ENCODE assay signal across 8 cellular contexts in the genomic region with DNA sequence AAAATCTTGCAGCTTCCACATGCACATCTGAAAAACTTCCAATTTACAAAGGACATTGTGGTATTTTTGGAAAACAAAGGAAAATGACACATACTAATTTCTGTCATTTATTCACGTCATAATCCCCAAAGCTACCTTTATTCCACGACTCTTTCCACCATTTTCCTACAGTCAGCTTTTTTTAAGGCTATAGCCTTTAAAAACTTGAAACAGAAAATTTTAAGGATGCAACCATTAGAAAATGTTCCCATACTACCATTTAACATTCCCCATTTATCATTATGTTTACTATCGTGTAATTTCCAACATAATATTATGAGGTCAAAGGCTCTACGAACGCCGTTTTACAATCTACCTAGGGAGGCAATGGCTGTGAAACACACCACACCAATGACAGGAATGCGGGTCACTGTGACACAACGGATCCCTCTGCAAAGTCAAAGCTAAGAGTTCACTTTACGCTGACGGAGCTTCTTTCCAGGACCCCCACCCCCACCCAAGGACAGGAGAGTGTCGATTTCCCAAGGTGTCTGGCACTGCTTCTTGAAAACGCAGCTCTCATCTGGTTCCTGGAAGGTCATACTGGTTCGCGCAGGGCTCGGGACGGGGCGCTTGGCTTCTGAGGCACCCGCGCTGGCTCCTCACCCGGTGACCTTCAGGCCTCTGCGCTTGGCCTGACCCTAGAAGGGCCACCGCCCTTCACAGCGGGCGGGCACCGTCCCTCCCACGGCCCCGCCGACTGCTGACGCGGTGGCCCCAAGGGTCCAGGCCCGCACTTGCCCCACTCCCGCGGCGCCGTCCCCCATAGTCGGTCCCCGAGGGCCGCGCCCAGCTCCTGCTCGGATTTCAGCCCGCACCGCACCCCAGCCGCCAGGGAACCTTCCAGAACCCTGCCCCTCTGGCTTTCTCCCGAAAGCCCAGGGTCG. TPM values are rescaled to one million over a fixed set of nuclear protein-coding genes. Genes with fewer than 3 reads are reported as not detected.
DNase-seq lines count a peak whose midpoint lies in the region; ATAC-seq and TF ChIP-seq lines count a peak whose summit lies in the region.

No MANE protein-coding gene starts in this region.

- TF ChIP-seq CTCF in gastroesophageal sphincter (IDR thresholded peaks at IDR 0.05): peak in 2 of 4 experiments; percentile 14 to 24

- H3K36me3 Mint-ChIP-seq in activated CD8-positive, alpha-beta T cell treated with anti-CD3 and anti-CD28 coated beads, Interleukin-2, amount 10 ng/mL, durations not matched to agents 7 days and 5 days (ENCODE audit: low read depth): peaks cover 9% of the 10 kb centered on the region

- H3K36me3 ChIP-seq in gastroesophageal sphincter (no peaks in the 10 kb centered on the region), neuronal stem cell (replicated peaks in 1 of 2; ENCODE audit: control insufficient read depth in 2 of 2, insufficient read depth in 2 of 2, low read length in 2 of 2) (no peaks in the 10 kb centered on the region)

- peak; percentile 39 for ATAC-seq in GM19043 (IDR thresholded peaks at IDR 0.05; ENCODE audit: low read depth, unreplicated experiment)
- ATAC-seq in HG03354 (IDR thresholded peaks at IDR 0.05; ENCODE audit: poor library complexity, severe bottlenecking, unreplicated experiment): peak; percentile 38
- ATAC-seq in activated CD8-positive, alpha-beta T cell treated with anti-CD3 and anti-CD28 coated beads, Interleukin-2, amount 10 ng/mL, durations not matched to agents 7 days and 5 days: peak; percentile 45
- peak; percentile 73 for ATAC-seq in gastroesophageal sphincter

- peak overlapping the region; percentile 92 for H3K4me2 ChIP-seq in neuronal stem cell (ENCODE audit: insufficient read depth, low read length, poor library complexity, severe bottlenecking)

- H2AK5ac ChIP-seq in neuronal stem cell (ENCODE audit: low read depth, low read length): peak overlapping the region; percentile 6

- H3K4me3 Mint-ChIP-seq in activated CD8-positive, alpha-beta T cell treated with anti-CD3 and anti-CD28 coated beads, Interleukin-2, amount 10 ng/mL, durations not matched to agents 7 days and 5 days: peak overlapping the region; percentile 74

- peak overlapping the region; percentile 97 for H3K18ac ChIP-seq in neuronal stem cell (ENCODE audit: low read length)

- peak overlapping the region; percentile 95 for H3K23ac ChIP-seq in neuronal stem cell (ENCODE audit: low read depth, low read length, poor library complexity)

- H3K4me3 ChIP-seq in gastroesophageal sphincter: peak overlapping the region; percentile 75 to 76
- H3K4me3 ChIP-seq in neuronal stem cell (ENCODE audit: low read length in 2 of 2): peak overlapping the region; percentile 28 to 82

- H3K9me3 Mint-ChIP-seq in activated CD8-positive, alpha-beta T cell treated with anti-CD3 and anti-CD28 coated beads, Interleukin-2, amount 10 ng/mL, durations not matched to agents 7 days and 5 days (ENCODE audit: insufficient read depth): peaks cover 7% of the 10 kb centered on the region

- peak overlapping the region; percentile 68 for H3K9ac ChIP-seq in neuronal stem cell (ENCODE audit: low read depth, low read length, poor library complexity)

- H3K14ac ChIP-seq in neuronal stem cell (ENCODE audit: low read length): no peak overlapping the region

- WGBS in gastroesophageal sphincter (ENCODE audit: low coverage in 1 of 2), 2 donors: 50 to 54% methylated on average over 8 to 15 of the region's 45 CpGs
- 100% methylated on average over 1 of the region's 45 CpGs; no CpG with 5 or more reads in 1 of the 2 donors for WGBS in neuronal stem cell (ENCODE audit: extremely low coverage in 2 of 2, insufficient read length in 2 of 2, insufficient replicate concordance in 1 of 2), 2 donors

- no peak overlapping the region for H4K91ac ChIP-seq in neuronal stem cell (ENCODE audit: low read depth, low read length, poor library complexity)

- H2BK15ac ChIP-seq in neuronal stem cell (ENCODE audit: low read length): peak overlapping the region; percentile 79

- no peak for TF ChIP-seq EP300 in gastroesophageal sphincter (IDR thresholded peaks at IDR 0.05)

- no peak overlapping the region for H4K8ac ChIP-seq in neuronal stem cell (ENCODE audit: low read depth, low read length)

- H3K27ac ChIP-seq in gastroesophageal sphincter (peak overlapping the region; percentile 82 to 96 (median 88)), neuronal stem cell (replicated peaks; ENCODE audit: low read length) (no peak overlapping the region)

- H3K27me3 Mint-ChIP-seq in activated CD8-positive, alpha-beta T cell treated with anti-CD3 and anti-CD28 coated beads, Interleukin-2, amount 10 ng/mL, durations not matched to agents 7 days and 5 days (ENCODE audit: low read depth): peaks cover 41% of the 10 kb centered on the region

- H2BK5ac ChIP-seq in neuronal stem cell (ENCODE audit: low read length): no peak overlapping the region

- peak overlapping the region; percentile 71 for H2AFZ ChIP-seq in neuronal stem cell (ENCODE audit: low read length)

- H3K79me1 ChIP-seq in neuronal stem cell (ENCODE audit: low read depth, low read length): no peaks in the 10 kb centered on the region

- DNase-seq in AG20443 (ENCODE audit: low spot score) (peak; percentile 72), neuronal stem cell (ENCODE audit: low spot score) (peak; percentile 21), HK-2 (ENCODE audit: unreplicated experiment) (no peak)
- no peak for DNase-seq in activated CD8-positive, alpha-beta T cell treated with anti-CD3 and anti-CD28 coated beads, Interleukin-2, amount 10 ng/mL, durations not matched to agents 7 days and 5 days
- no peak for DNase-seq in stimulated activated CD4-positive, alpha-beta T cell treated with anti-CD3 and anti-CD28 coated beads, Interleukin-4, amount 100 ng/mL, for 24 hours

- no peaks in the 10 kb centered on the region for H3K27me3 ChIP-seq in gastroesophageal sphincter
- H3K27me3 ChIP-seq in neuronal stem cell (ENCODE audit: control insufficient read depth in 3 of 3, insufficient read depth in 3 of 3, low read depth in 1 of 3, low read length in 3 of 3): peaks cover 0 to 7% (median 0%) of the 10 kb centered on the region in 3 experiments

- CTCF ChIA-PET in activated CD8-positive, alpha-beta T cell treated with anti-CD3 and anti-CD28 coated beads, Interleukin-2, amount 10 ng/mL, durations not matched to agents 7 days and 5 days (lab: Charles Lee): interaction anchor here (0.7 to 1.6 kb wide), 4 partner anchors 14 to 102 kb away, joined by 3 read pairs; no protein-coding TSS in a partner anchor

- H3K4me1 Mint-ChIP-seq in activated CD8-positive, alpha-beta T cell treated with anti-CD3 and anti-CD28 coated beads, Interleukin-2, amount 10 ng/mL, durations not matched to agents 7 days and 5 days (ENCODE audit: low read depth): peaks cover 16% of the 10 kb centered on the region

- H3K9me3 ChIP-seq in gastroesophageal sphincter (peaks cover 0 to 4% (median 0%) of the 10 kb centered on the region in 3 donors), neuronal stem cell (replicated peaks in 1 of 2; ENCODE audit: control insufficient read depth in 2 of 2, insufficient read depth in 1 of 2, low read depth in 1 of 2, low read length in 2 of 2) (peaks cover 0 to 3% of the 10 kb centered on the region in 2 donors)

- H3K27ac Mint-ChIP-seq in activated CD8-positive, alpha-beta T cell treated with anti-CD3 and anti-CD28 coated beads, Interleukin-2, amount 10 ng/mL, durations not matched to agents 7 days and 5 days: peak overlapping the region; percentile 95

- peak overlapping the region; percentile 23 for H3K4ac ChIP-seq in neuronal stem cell (ENCODE audit: low read length)

- H2BK120ac ChIP-seq in neuronal stem cell (ENCODE audit: low read depth, low read length): peak overlapping the region; percentile 35

- peaks cover 0 to 25% (median 0%) of the 10 kb centered on the region in 3 donors for H3K4me1 ChIP-seq in gastroesophageal sphincter
- H3K4me1 ChIP-seq in neuronal stem cell (ENCODE audit: control insufficient read depth in 2 of 2, insufficient read depth in 1 of 2, low read depth in 1 of 2, low read length in 2 of 2): peaks cover 2 to 3% of the 10 kb centered on the region in 2 donors

- POLR2A ChIA-PET in activated CD8-positive, alpha-beta T cell treated with anti-CD3 and anti-CD28 coated beads, Interleukin-2, amount 10 ng/mL, durations not matched to agents 7 days and 5 days (lab: Charles Lee): interaction anchor here (0.6 to 2.3 kb wide), 5 partner anchors 9 to 1089 kb away, joined by 3 to 14 read pairs (median 5); partner anchors contain the start of genes ATF3, NSL1 and TATDN3

- no peak for TF ChIP-seq POLR2A in gastroesophageal sphincter (IDR thresholded peaks at IDR 0.05)

- no peak overlapping the region for H2BK12ac ChIP-seq in neuronal stem cell (ENCODE audit: low read length)

RNA-seq across cellular contexts. Expression of gene ATF3, which starts 50.6 kb away (rescaled TPM):
- total RNA-seq in activated CD8-positive, alpha-beta T cell treated with anti-CD3 and anti-CD28 coated beads, Interleukin-2, amount 10 ng/mL, durations not matched to agents 7 days and 5 days: 10 to 100 TPM; 12.1 to 12.5 TPM
- total RNA-seq in gastroesophageal sphincter: 10 to 100 TPM in 2 of 4 donors, 1 to 10 TPM in 2; 4.0 to 17.2 (median 9.4) TPM
- polyA plus RNA-seq in neuronal stem cell (2013, experiment 1 of 2): 12.5 TPM
- polyA plus RNA-seq in neuronal stem cell (2013, experiment 2 of 2): 11.3 TPM

Comparison
In these comparisons a context has a peak if more than half of its experiments do, and no peak if none do; other contexts are left out.
1. DNase-seq: peak in AG20443 (single experiment) and neuronal stem cell (single experiment); none in activated CD8-positive, alpha-beta T cell treated with anti-CD3 and anti-CD28 coated beads, Interleukin-2, amount 10 ng/mL, durations not matched to agents 7 days and 5 days (single experiment), HK-2 (single experiment) and stimulated activated CD4-positive, alpha-beta T cell treated with anti-CD3 and anti-CD28 coated beads, Interleukin-4, amount 100 ng/mL, for 24 hours (single experiment).
2. Peak in every context shown above with its lines, with median percentiles within 50 percentile points of each other: ATAC-seq.